ENCODE assay signal across 8 cellular contexts in the genomic region with DNA sequence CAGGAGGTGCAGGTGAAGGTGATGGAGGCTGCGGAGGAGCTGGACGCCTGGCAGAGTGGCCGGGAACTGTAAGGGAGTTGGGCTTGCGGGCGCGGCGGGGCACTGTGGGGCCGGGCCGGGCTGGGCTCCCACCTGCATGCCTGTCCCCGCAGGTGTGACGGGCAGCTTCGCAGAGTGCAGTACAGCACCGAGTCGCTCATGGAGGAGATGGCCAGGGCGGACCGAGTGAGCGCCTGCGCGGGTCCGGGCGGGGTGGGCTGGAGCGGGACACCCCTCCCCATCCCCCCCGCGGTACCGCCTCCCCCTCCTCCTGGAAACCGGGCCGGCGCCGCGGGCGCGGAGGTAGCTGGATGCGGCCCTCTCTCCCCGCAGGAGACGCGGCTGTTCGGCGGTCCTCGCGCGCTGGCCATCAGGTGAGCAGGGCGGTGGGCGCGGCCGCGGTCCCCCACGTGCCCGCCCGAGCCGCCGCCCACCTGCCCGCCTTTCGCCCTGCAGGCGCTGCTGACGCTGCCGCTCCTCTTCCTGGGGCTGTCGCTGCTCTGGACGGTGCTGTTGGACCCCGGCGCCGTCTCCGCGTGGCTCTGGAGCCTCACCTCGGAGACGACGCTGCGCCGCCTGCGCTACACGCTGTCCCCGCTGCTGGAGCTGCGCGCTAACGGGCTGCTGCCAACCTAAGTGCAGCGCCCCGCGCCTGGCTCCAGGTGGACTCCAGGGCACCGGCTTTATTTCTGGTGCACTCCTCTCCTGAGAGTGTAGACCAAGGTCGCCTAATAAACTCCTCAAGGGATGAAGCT.
DNase-seq lines count a peak whose midpoint lies in the region; ATAC-seq and TF ChIP-seq lines count a peak whose summit lies in the region.
"Not testable (repeated sequence)": the region's sequence is repeated elsewhere in the genome, so short reads cannot be mapped to it uniquely, and the experiment has no call there.

No MANE protein-coding gene starts in this region.

- H3K18ac ChIP-seq in neuronal stem cell (ENCODE audit: low read length) = not testable (repeated sequence)

- TF ChIP-seq CTCF in DOHH2 (IDR thresholded peaks at IDR 0.05; ENCODE audit: low read depth, low read length, poor library complexity, severe bottlenecking); brain (conservative IDR thresholded peaks at IDR 0.05); stomach (IDR thresholded peaks at IDR 0.05): not testable (repeated sequence)
- TF ChIP-seq CTCF in left ventricle myocardium inferior (IDR thresholded peaks at IDR 0.05; ENCODE audit: borderline replicate concordance) = peak; percentile 11

- H2BK120ac ChIP-seq in neuronal stem cell (ENCODE audit: low read depth, low read length) = not testable (repeated sequence)

- TF ChIP-seq POLR2A in stomach (IDR thresholded peaks at IDR 0.05) = not testable (repeated sequence)

- peak overlapping the region; percentile 75 to 86 (median 79) for H3K4me3 Mint-ChIP-seq in brain

- H3K14ac ChIP-seq in neuronal stem cell (ENCODE audit: low read length) = not testable (repeated sequence)

- intact Hi-C loops in left ventricle myocardium inferior (cut with micrococcal nuclease); stomach (cut with DNase I; ENCODE audit: low total_unique reads): not testable (repeated sequence)

- not testable (repeated sequence) for H3K27ac ChIP-seq in DOHH2 (ENCODE audit: low read depth, low read length); left ventricle myocardium inferior (replicated peaks); neuronal stem cell (replicated peaks; ENCODE audit: low read length); stomach

- not testable (repeated sequence) for H3K36me3 ChIP-seq in DOHH2 (ENCODE audit: control insufficient read depth, low read length); left ventricle myocardium inferior; neuronal stem cell (replicated peaks in 1 of 2; ENCODE audit: control insufficient read depth in 2 of 2, insufficient read depth in 2 of 2, low read length in 2 of 2)
- peaks cover 5 to 11% (median 8%) of the 10 kb centered on the region in 4 donors for H3K36me3 ChIP-seq in stomach

- H3K9me2 ChIP-seq in DOHH2 (replicated peaks; ENCODE audit: control insufficient read depth, low read length) = not testable (repeated sequence)

- H2BK12ac ChIP-seq in neuronal stem cell (ENCODE audit: low read length) = not testable (repeated sequence)

- H3K4ac ChIP-seq in neuronal stem cell (ENCODE audit: low read length) = not testable (repeated sequence)

- H2AK5ac ChIP-seq in neuronal stem cell (ENCODE audit: low read depth, low read length) = not testable (repeated sequence)

- WGBS in neuronal stem cell (ENCODE audit: extremely low coverage in 2 of 2, insufficient read length in 2 of 2, insufficient replicate concordance in 1 of 2), 2 donors = no CpG with 5 or more reads among the region's 79 CpGs
- 1 to 6% (median 2%) methylated on average over 5 to 57 of the region's 79 CpGs for WGBS in stomach, 5 donors

- ATAC-seq in HG02973 (IDR thresholded peaks at IDR 0.05; ENCODE audit: unreplicated experiment) = peak; percentile 3

- H3K27me3 Mint-ChIP-seq in brain = peaks cover 27% of the 10 kb centered on the region

- H3K23ac ChIP-seq in neuronal stem cell (ENCODE audit: low read depth, low read length, poor library complexity) = not testable (repeated sequence)

- H4K20me1 ChIP-seq in DOHH2 (ENCODE audit: control insufficient read depth, insufficient read depth, low read depth, low read length) = not testable (repeated sequence)

- not testable (repeated sequence) for H3K36me3 Mint-ChIP-seq in brain

- H2BK5ac ChIP-seq in neuronal stem cell (ENCODE audit: low read length) = not testable (repeated sequence)

- H3K9me3 Mint-ChIP-seq in brain = not testable (repeated sequence)

- H3K9ac ChIP-seq in neuronal stem cell (ENCODE audit: low read depth, low read length, poor library complexity) = not testable (repeated sequence)

- peak overlapping the region; percentile 74; the same call in 1 of the 2 replicates for H3K4me3 ChIP-seq in DOHH2 (ENCODE audit: low read length)
- H3K4me3 ChIP-seq in left ventricle myocardium inferior = peak overlapping the region; percentile 78
- not testable (repeated sequence) for H3K4me3 ChIP-seq in neuronal stem cell (ENCODE audit: low read length in 2 of 2)
- H3K4me3 ChIP-seq in stomach = peak overlapping the region; percentile 51 to 71 (median 59)

- H3K79me1 ChIP-seq in neuronal stem cell (ENCODE audit: low read depth, low read length) = not testable (repeated sequence)

- H3K4me1 Mint-ChIP-seq in brain = peaks cover 18% of the 10 kb centered on the region

- not testable (repeated sequence) for H3K79me2 ChIP-seq in DOHH2 (ENCODE audit: control insufficient read depth, low read length)

- not testable (repeated sequence) for H3K27me3 ChIP-seq in DOHH2 (ENCODE audit: control insufficient read depth, low read length); left ventricle myocardium inferior (ENCODE audit: low read depth); neuronal stem cell (ENCODE audit: control insufficient read depth in 3 of 3, insufficient read depth in 3 of 3, low read depth in 1 of 3, low read length in 3 of 3); stomach

- TF ChIP-seq EP300 in stomach (IDR thresholded peaks at IDR 0.05) = not testable (repeated sequence)

- not testable (repeated sequence) for H4K8ac ChIP-seq in neuronal stem cell (ENCODE audit: low read depth, low read length)

- not testable (repeated sequence) for H3K27ac Mint-ChIP-seq in brain

- not testable (repeated sequence) for H3F3A ChIP-seq in DOHH2 (ENCODE audit: control insufficient read depth, insufficient read depth)

- not testable (repeated sequence) for H4K91ac ChIP-seq in neuronal stem cell (ENCODE audit: low read depth, low read length, poor library complexity)

- peak overlapping the region; percentile 75 for H3K4me2 ChIP-seq in DOHH2 (ENCODE audit: low read length)
- H3K4me2 ChIP-seq in neuronal stem cell (ENCODE audit: insufficient read depth, low read length, poor library complexity, severe bottlenecking) = peak overlapping the region; percentile 66

- H2AFZ ChIP-seq in neuronal stem cell (ENCODE audit: low read length) = not testable (repeated sequence)

- not testable (repeated sequence) for H2BK15ac ChIP-seq in neuronal stem cell (ENCODE audit: low read length)

- DNase-seq in NCI-H748 (lab: John Stamatoyannopoulos, UW; ENCODE audit: unreplicated experiment) = peak; percentile 68
- DNase-seq in activated CD4-positive, alpha-beta T cell treated with anti-CD3 and anti-CD28 coated beads, Interleukin-2, amount 50 U/mL, for 1 hour = peak; percentile 12
- not testable (repeated sequence) for DNase-seq in left ventricle myocardium inferior, stomach
- peak; percentile 6 for DNase-seq in neuronal stem cell (ENCODE audit: low spot score)

- not testable (repeated sequence) for H3K4me1 ChIP-seq in DOHH2 (ENCODE audit: control insufficient read depth, low read length); neuronal stem cell (ENCODE audit: control insufficient read depth in 2 of 2, insufficient read depth in 1 of 2, low read depth in 1 of 2, low read length in 2 of 2)
- H3K4me1 ChIP-seq in left ventricle myocardium inferior = peaks cover 16% of the 10 kb centered on the region
- H3K4me1 ChIP-seq in stomach = peaks cover 9 to 22% (median 13%) of the 10 kb centered on the region in 4 donors

- H3K9me3 ChIP-seq in DOHH2 (ENCODE audit: control insufficient read depth, insufficient read depth, low read length); left ventricle myocardium inferior (replicated peaks); neuronal stem cell (replicated peaks in 1 of 2; ENCODE audit: control insufficient read depth in 2 of 2, insufficient read depth in 1 of 2, low read depth in 1 of 2, low read length in 2 of 2); stomach: not testable (repeated sequence)
